In genomic region chr16:47966325-47966724, GRCh38 we compare ENCODE assay signal across 20 cellular contexts.
"Had no signal": no experiment of that assay in that cellular context is flagged by ENCODE, and none has a peak within 500 bp of the region (broad histone marks: within the 10 kb centered on the region; RNA-seq: fewer than 3 reads in every experiment).

No MANE protein-coding gene starts in this region.

- H3K27ac ChIP-seq: breast epithelium, neutrophil, pancreas, upper lobe of left lung had no signal

- H3K4me1 Mint-ChIP-seq: activated naive CD8-positive, alpha-beta T cell treated with anti-CD3 and anti-CD28 coated beads for 36 hours had no signal

- H3K4me1 ChIP-seq: breast epithelium, pancreas, upper lobe of left lung had no signal

- H3K27ac Mint-ChIP-seq: activated naive CD8-positive, alpha-beta T cell treated with anti-CD3 and anti-CD28 coated beads for 36 hours; natural killer cell treated with Interleukin-12 subunit alpha and Interleukin-12 subunit beta and Interleukin-15 and Interleukin-18, amount 100 ng/mL, for 72 hours; T-helper 1 cell treated with Interleukin-12 subunit alpha and Interleukin-12 subunit beta and Interleukin-4 antibody, amounts not matched to agents 30 μg/mL and 1 μg/mL, for 36 hours had no signal

- H3K9me3 Mint-ChIP-seq: activated naive CD8-positive, alpha-beta T cell treated with anti-CD3 and anti-CD28 coated beads for 36 hours; T-helper 1 cell treated with Interleukin-12 subunit alpha and Interleukin-12 subunit beta and Interleukin-4 antibody, amounts not matched to agents 30 μg/mL and 1 μg/mL, for 36 hours had no signal

- H3K4me3 Mint-ChIP-seq: activated naive CD8-positive, alpha-beta T cell treated with anti-CD3 and anti-CD28 coated beads for 36 hours; natural killer cell treated with Interleukin-12 subunit alpha and Interleukin-12 subunit beta and Interleukin-15 and Interleukin-18, amount 100 ng/mL, for 72 hours; T-helper 1 cell treated with Interleukin-12 subunit alpha and Interleukin-12 subunit beta and Interleukin-4 antibody, amounts not matched to agents 30 μg/mL and 1 μg/mL, for 36 hours had no signal

- ATAC-seq: left ventricle myocardium superior; natural killer cell treated with Interleukin-12 subunit alpha and Interleukin-12 subunit beta and Interleukin-15 and Interleukin-18, amount 100 ng/mL, for 72 hours; pancreas; right cardiac atrium had no signal

- H3K9me3 ChIP-seq: breast epithelium, neutrophil, pancreas, upper lobe of left lung had no signal

- H3K27me3 ChIP-seq: breast epithelium, neutrophil, pancreas, upper lobe of left lung had no signal

- H3K36me3 Mint-ChIP-seq: activated naive CD8-positive, alpha-beta T cell treated with anti-CD3 and anti-CD28 coated beads for 36 hours; natural killer cell treated with Interleukin-12 subunit alpha and Interleukin-12 subunit beta and Interleukin-15 and Interleukin-18, amount 100 ng/mL, for 72 hours had no signal

- H3K36me3 ChIP-seq: breast epithelium, neutrophil, pancreas, upper lobe of left lung had no signal

- H3K4me3 ChIP-seq: breast epithelium, pancreas, upper lobe of left lung had no signal

- DNase-seq: activated CD4-positive, alpha-beta T cell treated with anti-CD3 and anti-CD28 coated beads for 4 hours; activated CD4-positive, alpha-beta T cell treated with anti-CD3 and anti-CD28 coated beads, Interleukin-2, amount 50 U/mL, for 48 hours; activated CD4-positive, CD25-positive, alpha-beta regulatory T cell; activated naive CD4-positive, alpha-beta T cell treated with Interleukin-2 at 50 U/mL for 16 hours; activated naive CD8-positive, alpha-beta T cell treated with anti-CD3 and anti-CD28 coated beads for 36 hours; activated T-cell treated with anti-CD3 and anti-CD28 coated beads, Interleukin-2, amount 50 U/mL, for 48 hours; cerebellar nuclear complex; cortex of kidney; glutamatergic neuron; left ventricle myocardium superior; midbrain; pancreas; right cardiac atrium; stimulated activated CD4-positive, alpha-beta T cell treated with anti-CD3 and anti-CD28 coated beads, Interleukin-4, amount 100 ng/mL, for 24 hours; stimulated activated naive CD4-positive, alpha-beta T cell treated with Interleukin-2 at 50 U/mL for 16 hours; upper lobe of left lung had no signal

- H3K27me3 Mint-ChIP-seq: activated naive CD8-positive, alpha-beta T cell treated with anti-CD3 and anti-CD28 coated beads for 36 hours had no signal
